In the genomic region with DNA sequence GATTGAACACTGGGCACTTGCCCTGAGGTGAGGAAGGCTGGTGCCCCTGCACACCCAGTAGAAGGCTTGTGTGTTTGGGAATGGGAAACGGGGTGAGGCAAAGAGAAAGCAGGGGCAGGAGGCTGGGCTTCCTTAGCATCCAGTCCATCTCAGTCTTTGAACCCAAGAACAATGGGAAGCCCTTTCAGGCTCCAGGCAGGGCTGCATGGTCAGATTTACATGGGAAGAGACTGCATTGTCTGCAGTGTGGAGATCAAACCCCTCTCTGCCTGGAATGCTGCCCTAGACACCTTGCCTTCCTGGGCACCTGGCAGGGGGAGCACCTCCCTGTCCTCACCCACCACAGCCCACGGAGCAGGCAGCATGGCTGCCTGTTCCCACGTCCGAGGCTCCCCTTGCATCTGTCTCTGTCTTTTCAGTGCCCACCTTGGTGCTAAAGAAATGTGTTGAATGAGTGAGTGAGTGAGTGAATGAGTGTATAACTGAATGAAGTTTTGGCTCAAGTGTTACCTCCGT, we compare ENCODE assay signal across 22 cellular contexts.
"Had no signal": no experiment of that assay in that cellular context is flagged by ENCODE, and none has a peak within 500 bp of the region (broad histone marks: within the 10 kb centered on the region; RNA-seq: fewer than 3 reads in every experiment).

No MANE protein-coding gene starts in this region.

- H3K36me3 ChIP-seq: gastrocnemius medialis, left ventricle myocardium inferior, tibial nerve had no signal

- DNase-seq: activated CD4-positive, alpha-beta T cell treated with anti-CD3 and anti-CD28 coated beads, Interleukin-2, amount 50 U/mL, for 1 hour; activated CD4-positive, CD25-positive, alpha-beta regulatory T cell treated with anti-CD3 and anti-CD28 coated beads, Interleukin-2, amount 50 U/mL, for 72 hours; activated CD8-positive, alpha-beta memory T cell treated with anti-CD3 and anti-CD28 coated beads for 24 hours; activated CD8-positive, alpha-beta memory T cell treated with anti-CD3 and anti-CD28 coated beads, Interleukin-2, amount 50 U/mL, for 48 hours; activated effector memory CD4-positive, alpha-beta T cell treated with Interleukin-2 at 50 U/mL for 16 hours; activated naive CD4-positive, alpha-beta T cell treated with anti-CD3 and anti-CD28 coated beads, Interleukin-2, amount 10 ng/mL, durations not matched to agents 7 days and 5 days; activated naive CD8-positive, alpha-beta T cell treated with anti-CD3 and anti-CD28 coated beads, Interleukin-2, amount 50 U/mL, for 24 hours; activated T-cell treated with anti-CD3 and anti-CD28 coated beads, Interleukin-2, amount 50 U/mL, for 48 hours; anterior cingulate cortex; erythroblast; gastrocnemius medialis; left ventricle myocardium inferior; retina; stimulated activated CD4-positive, alpha-beta T cell treated with anti-CD3 and anti-CD28 coated beads, Interleukin-12 subunit alpha, Interleukin-12 subunit beta, amount 100 ng/mL, for 4 hours; stimulated activated CD4-positive, alpha-beta T cell treated with anti-CD3 and anti-CD28 coated beads, Interleukin-1b, Interleukin-23, amount 100 ng/mL, for 48 hours; stimulated activated CD8-positive, alpha-beta memory T cell treated with anti-CD3 and anti-CD28 coated beads, Interleukin-4, amount 100 ng/mL, for 48 hours; stimulated activated naive CD4-positive, alpha-beta T cell treated with Interleukin-2 at 50 U/mL for 16 hours; substantia nigra; T1000 had no signal

- H3K27ac ChIP-seq: coronary artery, gastrocnemius medialis, left ventricle myocardium inferior, tibial nerve had no signal

- FAIRE-seq: endometrium had no signal

- H3K4me1 ChIP-seq: gastrocnemius medialis, left ventricle myocardium inferior, tibial nerve had no signal

- ATAC-seq: activated naive CD8-positive, alpha-beta T cell treated with anti-CD3 and anti-CD28 coated beads, Interleukin-2, amount 50 U/mL, for 24 hours; gastrocnemius medialis had no signal

- H3K4me3 ChIP-seq: coronary artery, gastrocnemius medialis, left ventricle myocardium inferior, tibial nerve had no signal

- H3K9me3 ChIP-seq: gastrocnemius medialis, left ventricle myocardium inferior, tibial nerve had no signal
